1 cellular context compared by ENCODE assay signal in the genomic region with DNA sequence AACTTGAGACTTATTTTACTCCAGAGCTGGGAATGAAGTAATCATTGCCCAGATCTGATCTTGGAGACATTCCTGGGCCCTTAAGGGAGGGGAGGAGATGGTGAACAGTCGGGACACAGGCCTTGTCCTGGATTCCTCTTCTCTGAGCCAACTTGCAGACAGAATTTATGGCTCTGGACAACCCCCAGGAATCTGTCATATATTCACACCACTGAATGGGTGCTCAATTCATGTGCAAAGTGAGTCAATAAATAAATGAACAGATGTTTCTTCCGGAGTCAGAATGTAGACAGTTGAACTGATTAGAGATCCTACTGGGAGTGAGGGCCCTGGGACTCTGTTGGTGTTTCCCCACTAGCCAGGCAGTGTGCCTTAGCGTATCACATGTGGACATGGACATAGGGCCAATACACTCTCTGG.
TF ChIP-seq lines count a peak whose summit lies in the region.

No MANE protein-coding gene starts in this region.

TF ChIP-seq in HepG2, 621 proteins besides CTCF, POLR2A, EP300 and RAD21:
- TF ChIP-seq ZSCAN31 (CRISPR knock-in tag; IDR thresholded peaks at IDR 0.05; ENCODE audit: low read depth) (no peak), NR2F6 (IDR thresholded peaks at IDR 0.05) (no peak), NR2F6 (CRISPR knock-in tag; IDR thresholded peaks at IDR 0.05) (no peak), ARID2 (CRISPR knock-in tag; IDR thresholded peaks at IDR 0.05; ENCODE audit: borderline replicate concordance) (no peak), CHD4 (IDR thresholded peaks at IDR 0.05; ENCODE audit: borderline replicate concordance, low read length) (no peak), ZNF652 (CRISPR knock-in tag; IDR thresholded peaks at IDR 0.05; ENCODE audit: borderline replicate concordance, low read depth) (no peak), ELF1 (CRISPR knock-in tag; IDR thresholded peaks at IDR 0.05) (no peak), JUND (CRISPR knock-in tag; IDR thresholded peaks at IDR 0.05) (no peak), ZNF24 (IDR thresholded peaks at IDR 0.05) (no peak)
- TF ChIP-seq, protein P1, sequence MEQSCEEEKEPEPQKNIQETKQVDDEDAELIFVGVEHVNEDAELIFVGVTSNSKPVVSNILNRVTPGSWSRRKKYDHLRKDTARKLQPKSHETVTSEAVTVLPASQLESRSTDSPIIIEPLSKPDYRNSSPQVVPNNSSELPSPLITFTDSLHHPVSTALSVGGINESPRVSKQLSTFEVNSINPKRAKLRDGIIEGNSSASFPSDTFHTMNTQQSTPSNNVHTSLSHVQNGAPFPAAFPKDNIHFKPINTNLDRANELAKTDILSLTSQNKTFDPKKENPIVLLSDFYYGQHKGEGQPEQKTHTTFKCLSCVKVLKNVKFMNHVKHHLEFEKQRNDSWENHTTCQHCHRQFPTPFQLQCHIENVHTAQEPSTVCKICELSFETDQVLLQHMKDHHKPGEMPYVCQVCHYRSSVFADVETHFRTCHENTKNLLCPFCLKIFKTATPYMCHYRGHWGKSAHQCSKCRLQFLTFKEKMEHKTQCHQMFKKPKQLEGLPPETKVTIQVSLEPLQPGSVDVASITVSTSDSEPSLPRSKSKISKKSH (CRISPR knock-in tag; IDR thresholded peaks at IDR 0.05; ENCODE audit: borderline replicate concordance), result no peak
- TF ChIP-seq, protein P2, sequence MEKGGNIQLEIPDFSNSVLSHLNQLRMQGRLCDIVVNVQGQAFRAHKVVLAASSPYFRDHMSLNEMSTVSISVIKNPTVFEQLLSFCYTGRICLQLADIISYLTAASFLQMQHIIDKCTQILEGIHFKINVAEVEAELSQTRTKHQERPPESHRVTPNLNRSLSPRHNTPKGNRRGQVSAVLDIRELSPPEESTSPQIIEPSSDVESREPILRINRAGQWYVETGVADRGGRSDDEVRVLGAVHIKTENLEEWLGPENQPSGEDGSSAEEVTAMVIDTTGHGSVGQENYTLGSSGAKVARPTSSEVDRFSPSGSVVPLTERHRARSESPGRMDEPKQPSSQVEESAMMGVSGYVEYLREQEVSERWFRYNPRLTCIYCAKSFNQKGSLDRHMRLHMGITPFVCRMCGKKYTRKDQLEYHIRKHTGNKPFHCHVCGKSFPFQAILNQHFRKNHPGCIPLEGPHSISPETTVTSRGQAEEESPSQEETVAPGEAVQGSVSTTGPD (CRISPR knock-in tag; IDR thresholded peaks at IDR 0.05), result no peak
